ENCODE assay signal across 8 cellular contexts in genomic region chr3:122754867-122755835, GRCh38. TPM values are rescaled to one million over a fixed set of nuclear protein-coding genes. Genes with fewer than 3 reads are reported as not detected.
DNase-seq lines count a peak whose midpoint lies in the region; ATAC-seq, FAIRE-seq and TF ChIP-seq lines count a peak whose summit lies in the region.

No MANE protein-coding gene starts in this region.

- CTCF ChIA-PET in K562 (lab: Yijun Ruan, JAX; ENCODE audit: low intra/inter-chr PET ratio) = no interaction called here

- POLR2A ChIA-PET in K562 (lab: Yijun Ruan, JAX) = interaction anchor here (1.2 kb wide), 1 partner anchor 11 kb away, joined by 4 read pairs; no protein-coding TSS in a partner anchor

- H3K4me1 ChIP-seq in K562 (replicated peaks in 1 of 2; ENCODE audit: control insufficient read depth in 2 of 2, insufficient read depth in 2 of 2, low read length in 2 of 2) = no peaks in the 10 kb centered on the region
- peaks cover 0 to 7% (median 0%) of the 10 kb centered on the region in 4 donors for H3K4me1 ChIP-seq in right lobe of liver

- no peak overlapping the region for H3K9ac ChIP-seq in K562 (ENCODE audit: insufficient read depth in 1 of 2, low read depth in 2 of 2, low read length in 2 of 2)

- no peaks in the 10 kb centered on the region for H3K79me2 ChIP-seq in K562 (ENCODE audit: control insufficient read depth, insufficient read depth, low read length)

- no peak overlapping the region for H3K4me2 ChIP-seq in K562 (ENCODE audit: insufficient read depth, low read length)

- FAIRE-seq in K562 (lab: Jason Lieb, UNC) = peak; percentile 78

- intact Hi-C loops in K562 (cut with micrococcal nuclease) (loop anchor here (10.0 kb wide), 3 partner anchors 100 to 270 kb away; partner anchors contain the start of gene SEMA5B), right lobe of liver (cut with DNase I) (no loop called here)

- no peak for TF ChIP-seq POLR2A in K562 (conservative IDR thresholded peaks at IDR 0.05)
- no peak for TF ChIP-seq POLR2A in right lobe of liver (IDR thresholded peaks at IDR 0.05)

- TF ChIP-seq RAD21 in K562 (CRISPR knock-in tag; conservative IDR thresholded peaks at IDR 0.05 in 1 of 2, IDR thresholded peaks at IDR 0.05 in 1 of 2) = peak; percentile 43 to 73

- no peaks in the 10 kb centered on the region for H4K20me1 ChIP-seq in K562 (replicated peaks; ENCODE audit: control insufficient read depth, insufficient read depth, low read length)

- H3K9me1 ChIP-seq in K562 (ENCODE audit: control insufficient read depth, insufficient read depth, low read length) = no peaks in the 10 kb centered on the region

- H3K9me3 ChIP-seq in K562 (replicated peaks; ENCODE audit: control insufficient read depth, insufficient read depth, low read depth, low read length) = no peaks in the 10 kb centered on the region
- no peaks in the 10 kb centered on the region for H3K9me3 ChIP-seq in right lobe of liver

- TF ChIP-seq EP300 in K562 (IDR thresholded peaks at IDR 0.05; ENCODE audit: low read length) = no peak

- TF ChIP-seq CTCF in K562 (IDR thresholded peaks at IDR 0.05 in 2 of 3, conservative IDR thresholded peaks at IDR 0.05 in 1 of 3; ENCODE audit: insufficient read depth in 2 of 3, low read depth in 1 of 3, low read length in 3 of 3) (peak; percentile 65 to 76 (median 76)), right lobe of liver (IDR thresholded peaks at IDR 0.05) (peak; percentile 45 to 64 (median 60))

- in situ Hi-C loops in K562 (cut with MboI) = no loop called here

- no TSS peak for BruUV-seq in K562 (replicated peaks; lab: Mats Ljungman, UMichigan)

- H2AFZ ChIP-seq in K562 (ENCODE audit: low read depth, low read length) = no peak overlapping the region

- ATAC-seq in HG03469 (IDR thresholded peaks at IDR 0.05; ENCODE audit: unreplicated experiment) (peak; percentile 76), K562 (peak; percentile 92), right lobe of liver (peak; percentile 68 to 75 (median 72))

- H3K4me3 ChIP-seq in K562 (no peak overlapping the region), right lobe of liver (no peak overlapping the region)

- H3K36me3 ChIP-seq in K562 (ENCODE audit: control insufficient read depth, insufficient read depth, low read length) (peaks cover 13% of the 10 kb centered on the region), right lobe of liver (peaks cover 0 to 2% (median 0%) of the 10 kb centered on the region in 4 donors)

- no peaks in the 10 kb centered on the region for H3K27me3 ChIP-seq in K562 (ENCODE audit: control insufficient read depth in 2 of 2, insufficient read depth in 2 of 2, low read length in 2 of 2)
- H3K27me3 ChIP-seq in right lobe of liver = no peaks in the 10 kb centered on the region

- no peak overlapping the region for H3K27ac ChIP-seq in K562 (ENCODE audit: extremely low read depth, low read depth, low read length)
- H3K27ac ChIP-seq in right lobe of liver = no peak overlapping the region

- DNase-seq in activated T-cell treated with anti-CD3 and anti-CD28 coated beads for 24 hours (ENCODE audit: low read depth) = peak; percentile 3
- DNase-seq in activated T-cell treated with anti-CD3 and anti-CD28 coated beads for 4 hours = no peak
- DNase-seq in K562 (ENCODE audit: extremely low read depth in 1 of 4, low spot score in 3 of 4) = peak; percentile 15 to 52 (median 32)
- DNase-seq in right lobe of liver = no peak
- no peak for DNase-seq in NCI-H2029 treated with DMSO at 0.1 percent for 48 hours (lab: John Stamatoyannopoulos, UW)
- no peak for DNase-seq in activated effector memory CD4-positive, alpha-beta T cell treated with Interleukin-2 at 50 U/mL for 16 hours
- no peak for DNase-seq in hypothalamus (lab: John Stamatoyannopoulos, UW)

- 57% methylated on average over 4 of the region's 8 CpGs for WGBS in K562 (ENCODE audit: insufficient coverage, low coverage, missing lambda C conversion rate)
- WGBS in right lobe of liver (ENCODE audit: insufficient coverage, low coverage, low lambda C conversion rate, missing lambda C conversion rate) = 76% methylated on average over 8 of the region's 8 CpGs

TF ChIP-seq in K562, 482 proteins besides CTCF, POLR2A, EP300 and RAD21:
- TF ChIP-seq PHB (CRISPR knock-in tag; IDR thresholded peaks at IDR 0.05) (no peak), SMC3 (conservative IDR thresholded peaks at IDR 0.05; ENCODE audit: insufficient read depth, low read depth, low read length) (peak; percentile 35; the same call in 1 of the 2 replicates)

RNA-seq across cellular contexts. Expression of gene HSPBAP1, which starts 38.5 kb away (rescaled TPM):
- 3.8 and 9.7 TPM in 2 replicates for total RNA-seq in K562 (2011; cell fraction: chromatin; rRNA removed; ENCODE audit: low replicate concordance)
- total RNA-seq in K562 (2011; cell fraction: nucleolus; rRNA removed) = 2.2 and 2.9 TPM in 2 replicates
- total RNA-seq in K562 (2011; cell fraction: nucleoplasm; rRNA removed) = 7.3 and 13.3 TPM in 2 replicates
- total RNA-seq in K562 (2014; rRNA removed) (2.3 and 2.9 TPM in 2 replicates), K562 (2014; rRNA removed; fragmentation: Illumina TruSeq; extraction: Trizol) (4.5 and 4.8 TPM in 2 replicates), K562 (2015; rRNA removed; fragmentation: Illumina TruSeq; extraction: Trizol) (3.5 and 3.7 TPM in 2 replicates), K562 (2021) (3.5 and 3.6 TPM in 2 replicates), right lobe of liver (1 to 10 TPM; 2.4 to 4.0 (median 3.3) TPM)
- polyA plus RNA-seq in K562 (2011; rRNA removed) (3.1 and 3.7 TPM in 2 replicates), K562 (2014; fragmentation: Illumina TruSeq; extraction: Trizol) (3.7 and 4.4 TPM in 2 replicates), K562 (2014; fragmentation: Nextera tagmentation; extraction: Ambion mirVana) (1 to 10 TPM; 2.1 TPM), K562 (2014; rRNA removed) (3.4 and 5.0 TPM in 2 replicates)
- 0.78 and 1.9 TPM in 2 replicates for polyA plus RNA-seq in K562 (2011; cell fraction: cytosol; rRNA removed)
- polyA plus RNA-seq in K562 (2011; cell fraction: nucleus; rRNA removed) = 3.7 and 5.0 TPM in 2 replicates
- 2.6 and 3.9 TPM in 2 replicates for polyA plus RNA-seq in K562 (2012)
- 4.7 and 6.3 TPM in 2 replicates for polyA minus RNA-seq in K562 (2011; rRNA and poly(A)+ RNA removed)
- 0.86 and 2.7 TPM in 2 replicates for polyA minus RNA-seq in K562 (2011; cell fraction: cytosol; rRNA and poly(A)+ RNA removed)
- 2.2 and 3.2 TPM in 2 replicates for polyA minus RNA-seq in K562 (2011; cell fraction: nucleus; rRNA and poly(A)+ RNA removed)

RNA-seq across cellular contexts. Expression of gene SLC49A4, which starts 39.7 kb away (rescaled TPM):
- 1.5 and 2.6 TPM in 2 replicates for total RNA-seq in K562 (2011; cell fraction: chromatin; rRNA removed; ENCODE audit: low replicate concordance)
- total RNA-seq in K562 (2011; cell fraction: nucleolus; rRNA removed) = 1.7 and 2.1 TPM in 2 replicates
- total RNA-seq in K562 (2011; cell fraction: nucleoplasm; rRNA removed) = 1.5 and 2.3 TPM in 2 replicates
- total RNA-seq in K562 (2014; rRNA removed) = 1.0 and 1.1 TPM in 2 replicates
- total RNA-seq in K562 (2014; rRNA removed; fragmentation: Illumina TruSeq; extraction: Trizol) = 0.76 and 1.1 TPM in 2 replicates
- 0.83 and 0.94 TPM in 2 replicates for total RNA-seq in K562 (2015; rRNA removed; fragmentation: Illumina TruSeq; extraction: Trizol)
- total RNA-seq in K562 (2021) = 0.78 and 1.0 TPM in 2 replicates
- polyA plus RNA-seq in K562 (2011; rRNA removed) = 0.74 and 0.91 TPM in 2 replicates
- polyA plus RNA-seq in K562 (2011; cell fraction: cytosol; rRNA removed) = 0.43 and 1.1 TPM in 2 replicates
- polyA plus RNA-seq in K562 (2011; cell fraction: nucleus; rRNA removed) = 0.92 and 1.5 TPM in 2 replicates
- 0.66 and 0.71 TPM in 2 replicates for polyA plus RNA-seq in K562 (2012)
- polyA plus RNA-seq in K562 (2014; fragmentation: Illumina TruSeq; extraction: Trizol) = 0.94 and 1.3 TPM in 2 replicates
- under 1 TPM; 0.15 to 0.25 TPM for polyA plus RNA-seq in K562 (2014; fragmentation: Nextera tagmentation; extraction: Ambion mirVana)
- polyA plus RNA-seq in K562 (2014; rRNA removed) = 0.99 and 1.2 TPM in 2 replicates
- polyA minus RNA-seq in K562 (2011; rRNA and poly(A)+ RNA removed) = 0.53 and 1.4 TPM in 2 replicates
- 0.19 and 1.0 TPM in 2 replicates for polyA minus RNA-seq in K562 (2011; cell fraction: cytosol; rRNA and poly(A)+ RNA removed)
- polyA minus RNA-seq in K562 (2011; cell fraction: nucleus; rRNA and poly(A)+ RNA removed) = 1.3 and 2.0 TPM in 2 replicates
- 1 to 10 TPM; 5.5 to 8.6 (median 6.7) TPM for total RNA-seq in right lobe of liver

Comparison
In these comparisons a context has a peak if more than half of its experiments do, and no peak if none do; other contexts are left out.
1. DNase-seq: peak in activated T-cell treated with anti-CD3 and anti-CD28 coated beads for 24 hours (single experiment) and K562 (4 of 4); none in activated T-cell treated with anti-CD3 and anti-CD28 coated beads for 4 hours (single experiment), right lobe of liver (0 of 3), NCI-H2029 treated with DMSO at 0.1 percent for 48 hours (single experiment), activated effector memory CD4-positive, alpha-beta T cell treated with Interleukin-2 at 50 U/mL for 16 hours (single experiment) and hypothalamus (0 of 51).
2. Peak in every context shown above with its lines, with median percentiles within 50 percentile points of each other: ATAC-seq.